ENCODE assay signal across 8 cellular contexts in the genomic region with DNA sequence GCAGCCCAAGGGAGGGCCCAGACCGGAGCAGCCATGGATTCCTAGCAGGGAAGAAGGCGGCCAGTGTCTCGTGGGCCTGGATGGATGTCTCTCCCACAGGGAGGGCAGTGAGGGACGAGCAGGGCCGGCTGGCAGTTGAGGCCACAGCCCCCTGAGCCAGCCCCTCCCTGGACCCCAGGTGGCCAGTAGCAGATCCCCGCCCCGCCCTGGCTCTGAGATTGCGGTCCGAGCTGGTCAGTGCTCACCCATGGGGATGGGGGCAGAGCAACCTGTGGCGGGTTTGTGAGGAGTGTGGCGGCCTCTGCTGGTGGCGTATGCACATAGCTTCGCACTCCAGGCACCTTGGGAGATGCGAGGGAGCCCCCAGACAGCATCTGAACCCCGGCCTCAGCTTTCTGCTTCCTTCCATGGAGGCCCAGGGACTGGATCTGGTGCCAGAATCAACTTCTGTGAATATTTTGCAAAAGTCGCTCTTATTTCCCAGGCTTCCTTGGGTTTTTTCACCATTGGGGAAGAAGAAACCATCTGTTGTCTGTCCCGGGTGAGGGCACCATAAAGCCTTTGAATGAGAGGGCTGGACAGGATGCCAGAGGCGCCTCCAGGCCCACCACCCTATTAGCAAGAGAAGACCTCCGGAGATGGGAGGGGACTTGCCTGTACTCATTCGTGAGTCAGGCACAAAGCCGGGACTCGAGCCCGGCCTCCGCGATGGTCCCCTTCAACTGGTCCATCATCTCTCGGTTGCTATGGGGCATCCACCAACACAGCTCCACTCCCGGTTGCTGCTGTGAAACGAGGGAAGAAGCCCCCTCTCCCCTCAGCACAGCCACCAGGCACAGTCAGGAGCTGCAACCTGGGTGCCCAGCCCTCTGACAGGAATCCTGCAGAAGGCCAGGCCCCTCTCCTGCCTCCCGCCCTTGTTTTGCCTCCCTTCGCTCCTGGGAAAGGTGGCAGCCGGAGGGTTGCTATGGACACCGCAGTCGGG. TPM values are rescaled to one million over a fixed set of nuclear protein-coding genes. Genes with fewer than 3 reads are reported as not detected.
DNase-seq lines count a peak whose midpoint lies in the region; FAIRE-seq and TF ChIP-seq lines count a peak whose summit lies in the region.

No MANE protein-coding gene starts in this region.

- peak overlapping the region; percentile 71 for H3K4me2 ChIP-seq in neural progenitor cell

- peak; percentile 91 for TF ChIP-seq CTCF in GM12875 (IDR thresholded peaks at IDR 0.05; ENCODE audit: borderline replicate concordance, insufficient read depth, low read depth, low read length)
- peak; percentile 79 for TF ChIP-seq CTCF in fibroblast of pulmonary artery (IDR thresholded peaks at IDR 0.05; ENCODE audit: low read length, missing control alignments)
- peak; percentile 85 for TF ChIP-seq CTCF in neural progenitor cell (IDR thresholded peaks at IDR 0.05)

- FAIRE-seq in RCC 7860 (lab: Jason Lieb, UNC): no peak

- no peaks in the 10 kb centered on the region for H4K20me1 ChIP-seq in neural progenitor cell (ENCODE audit: low read depth)

- no peaks in the 10 kb centered on the region for H3K9me3 ChIP-seq in neural progenitor cell (ENCODE audit: low read depth)

- in situ Hi-C loops in KBM-7 (cut with MboI; ENCODE audit: low pct_unique_long_range_greater_than_20kb, low sequenced_read_pairs): no loop called here

- no peak overlapping the region for H3K27ac Mint-ChIP-seq in neural progenitor cell

- no peaks in the 10 kb centered on the region for H3K36me3 Mint-ChIP-seq in neural progenitor cell

- no peaks in the 10 kb centered on the region for H3K9me3 Mint-ChIP-seq in neural progenitor cell

- DNase-seq in KBM-7 (peak; percentile 70), RCC 7860 (ENCODE audit: low spot score) (peak; percentile 47), fibroblast of pulmonary artery (ENCODE audit: low read depth) (peak; percentile 78), neural progenitor cell (ENCODE audit: low spot score) (peak; percentile 95), stromal cell of bone marrow (ENCODE audit: low read depth) (peak; percentile 23), GM19240 (ENCODE audit: insufficient read length, low spot score) (no peak)
- DNase-seq in activated T-cell treated with anti-CD3 and anti-CD28 coated beads, Interleukin-2, amount 50 U/mL, for 48 hours: peak; percentile 84 to 87

- H3K4me3 ChIP-seq in GM12875 (ENCODE audit: low read depth, low read length) (no peak overlapping the region), fibroblast of pulmonary artery (replicated peaks; ENCODE audit: low read depth, low read length) (no peak overlapping the region), neural progenitor cell (peak overlapping the region; percentile 27)

- H3K27ac ChIP-seq in neural progenitor cell: no peak overlapping the region

- H3K27me3 Mint-ChIP-seq in neural progenitor cell (ENCODE audit: insufficient read depth, low read depth): peaks cover 11% of the 10 kb centered on the region

- H3K4me3 Mint-ChIP-seq in neural progenitor cell: no peak overlapping the region

- no peaks in the 10 kb centered on the region for H3F3A ChIP-seq in neural progenitor cell (ENCODE audit: low read depth)

- H3K9ac ChIP-seq in neural progenitor cell: no peak overlapping the region

- peaks cover 5% of the 10 kb centered on the region for H3K4me1 ChIP-seq in neural progenitor cell

- peaks cover 23% of the 10 kb centered on the region for H3K4me1 Mint-ChIP-seq in neural progenitor cell

- H3K36me3 ChIP-seq in neural progenitor cell: no peaks in the 10 kb centered on the region

- H2AFZ ChIP-seq in neural progenitor cell (replicated peaks): peak overlapping the region; percentile 85

- H3K79me2 ChIP-seq in neural progenitor cell (ENCODE audit: low read depth): no peaks in the 10 kb centered on the region

- no peaks in the 10 kb centered on the region for H3K27me3 ChIP-seq in neural progenitor cell

RNA-seq across cellular contexts. Expression of a gene that starts 8.6 kb away (rescaled TPM):
- 4.3 and 4.7 TPM in 2 replicates for total RNA-seq in neural progenitor cell (ENCODE audit: low replicate concordance)

RNA-seq across cellular contexts. Expression of a gene that starts 57.9 kb away (rescaled TPM):
- total RNA-seq in neural progenitor cell (ENCODE audit: low replicate concordance): 4.3 and 12.7 TPM in 2 replicates
